ENCODE assay signal across 1 cellular context in the genomic region with DNA sequence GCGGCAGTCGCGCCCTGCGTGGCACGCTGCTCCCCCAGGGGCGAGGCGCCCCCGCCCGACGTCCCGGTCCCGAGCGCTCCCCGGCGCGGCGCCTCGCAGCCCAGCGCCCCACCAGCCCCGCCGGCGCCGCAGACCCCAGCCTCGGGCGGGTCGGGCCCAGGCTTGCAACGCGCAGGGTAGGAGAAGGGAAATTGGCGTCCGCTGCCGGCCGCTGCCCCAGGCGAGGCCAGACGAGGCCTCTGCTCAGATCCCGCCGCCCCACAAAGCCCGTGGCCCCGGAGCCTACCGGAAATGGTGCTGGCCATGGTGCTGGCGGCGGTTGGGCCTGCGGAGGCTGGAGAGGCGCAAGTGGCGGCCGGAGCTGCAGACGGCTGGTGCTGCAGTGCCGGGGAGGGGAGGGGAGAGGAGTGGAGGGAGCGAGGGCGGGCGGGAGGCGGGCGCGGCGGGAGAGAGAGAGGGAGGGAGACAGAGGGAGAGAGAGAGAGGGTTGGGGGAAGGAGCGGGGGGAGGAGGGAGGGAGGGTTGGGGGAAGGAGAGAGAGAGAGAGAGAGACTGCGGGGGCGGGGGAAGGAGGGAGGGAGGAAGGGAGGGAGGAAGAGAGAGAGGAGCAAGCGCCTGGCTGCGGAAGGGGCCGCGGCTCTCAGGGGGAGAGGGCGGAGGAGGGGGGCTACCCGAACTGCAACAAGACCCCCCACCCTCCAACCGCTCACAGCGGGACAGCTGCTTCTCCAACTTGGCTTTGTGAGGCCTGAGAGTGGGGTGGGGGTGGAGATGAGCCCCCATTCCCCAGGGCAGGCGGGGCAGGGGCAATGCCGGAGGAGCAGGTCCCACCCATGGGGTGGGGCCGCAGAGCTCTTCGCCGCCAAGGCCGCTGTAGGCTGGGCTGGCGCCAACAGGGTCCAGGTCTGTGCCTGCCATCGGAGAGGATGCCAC.
A peak's percentile ranks its signal among the peaks of the same experiment; 100 is the strongest.
TF ChIP-seq lines count a peak whose summit lies in the region.

A gene (minus strand): TSS at position 384 of the 933 bp plus-strand sequence. CDS start 79 bp downstream, at position 305.

TF ChIP-seq in K562, 482 proteins besides CTCF, POLR2A, EP300 and RAD21 (continued from another document):
- TF ChIP-seq, protein P1, sequence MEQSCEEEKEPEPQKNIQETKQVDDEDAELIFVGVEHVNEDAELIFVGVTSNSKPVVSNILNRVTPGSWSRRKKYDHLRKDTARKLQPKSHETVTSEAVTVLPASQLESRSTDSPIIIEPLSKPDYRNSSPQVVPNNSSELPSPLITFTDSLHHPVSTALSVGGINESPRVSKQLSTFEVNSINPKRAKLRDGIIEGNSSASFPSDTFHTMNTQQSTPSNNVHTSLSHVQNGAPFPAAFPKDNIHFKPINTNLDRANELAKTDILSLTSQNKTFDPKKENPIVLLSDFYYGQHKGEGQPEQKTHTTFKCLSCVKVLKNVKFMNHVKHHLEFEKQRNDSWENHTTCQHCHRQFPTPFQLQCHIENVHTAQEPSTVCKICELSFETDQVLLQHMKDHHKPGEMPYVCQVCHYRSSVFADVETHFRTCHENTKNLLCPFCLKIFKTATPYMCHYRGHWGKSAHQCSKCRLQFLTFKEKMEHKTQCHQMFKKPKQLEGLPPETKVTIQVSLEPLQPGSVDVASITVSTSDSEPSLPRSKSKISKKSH (CRISPR knock-in tag; IDR thresholded peaks at IDR 0.05): no peak
- TF ChIP-seq POLR2G (IDR thresholded peaks at IDR 0.05; ENCODE audit: low read depth, low read length) (peak; percentile 73), ZBED1 (IDR thresholded peaks at IDR 0.05) (no peak), ZSCAN29 (IDR thresholded peaks at IDR 0.05) (no peak), TAF15 (IDR thresholded peaks at IDR 0.05; ENCODE audit: low read depth, low read length) (no peak), HLTF (IDR thresholded peaks at IDR 0.05) (no peak), ZSCAN32 (CRISPR knock-in tag; IDR thresholded peaks at IDR 0.05) (no peak), ZNF232 (CRISPR knock-in tag; IDR thresholded peaks at IDR 0.05) (peak; percentile 73; the same call in 1 of the 2 replicates), PRPF4 (IDR thresholded peaks at IDR 0.05; ENCODE audit: insufficient read depth, low read depth, low read length, poor library complexity, severe bottlenecking) (no peak), PPARD (CRISPR knock-in tag; IDR thresholded peaks at IDR 0.05) (no peak), TEAD2 (tag; IDR thresholded peaks at IDR 0.05) (no peak), POLR2AphosphoS5 (IDR thresholded peaks at IDR 0.05; ENCODE audit: control insufficient read depth, insufficient read depth, low read depth, low read length) (peak; percentile 58; the same call in 1 of the 2 replicates), ZBTB8A (IDR thresholded peaks at IDR 0.05; ENCODE audit: partially characterized antibody) (no peak), NFIC (IDR thresholded peaks at IDR 0.05) (0 out of 2 replicates have a peak, but pooled peaks have one; percentile 44), FOS (IDR thresholded peaks at IDR 0.05; ENCODE audit: extremely low read depth, insufficient read length) (no peak), GATAD2A (IDR thresholded peaks at IDR 0.05) (no peak; the same call in 1 of the 2 replicates), SMAD4 (CRISPR knock-in tag; conservative IDR thresholded peaks at IDR 0.05) (peak; percentile 82), MCM7 (IDR thresholded peaks at IDR 0.05) (no peak), PHB (CRISPR knock-in tag; IDR thresholded peaks at IDR 0.05) (no peak), NR2F6 (CRISPR knock-in tag; IDR thresholded peaks at IDR 0.05) (no peak), ARID2 (IDR thresholded peaks at IDR 0.05) (no peak), EP400 (IDR thresholded peaks at IDR 0.05) (no peak; the same call in 1 of the 2 replicates), ZNF197 (CRISPR knock-in tag; IDR thresholded peaks at IDR 0.05; ENCODE audit: low read depth) (no peak), GABPB1 (CRISPR knock-in tag; IDR thresholded peaks at IDR 0.05) (peak; percentile 92)
- TF ChIP-seq, protein P2, sequence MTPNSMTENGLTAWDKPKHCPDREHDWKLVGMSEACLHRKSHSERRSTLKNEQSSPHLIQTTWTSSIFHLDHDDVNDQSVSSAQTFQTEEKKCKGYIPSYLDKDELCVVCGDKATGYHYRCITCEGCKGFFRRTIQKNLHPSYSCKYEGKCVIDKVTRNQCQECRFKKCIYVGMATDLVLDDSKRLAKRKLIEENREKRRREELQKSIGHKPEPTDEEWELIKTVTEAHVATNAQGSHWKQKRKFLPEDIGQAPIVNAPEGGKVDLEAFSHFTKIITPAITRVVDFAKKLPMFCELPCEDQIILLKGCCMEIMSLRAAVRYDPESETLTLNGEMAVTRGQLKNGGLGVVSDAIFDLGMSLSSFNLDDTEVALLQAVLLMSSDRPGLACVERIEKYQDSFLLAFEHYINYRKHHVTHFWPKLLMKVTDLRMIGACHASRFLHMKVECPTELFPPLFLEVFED (CRISPR knock-in tag; conservative IDR thresholded peaks at IDR 0.05): 0 out of 2 replicates have a peak, but pooled peaks have one; percentile 26
- TF ChIP-seq, protein P3, sequence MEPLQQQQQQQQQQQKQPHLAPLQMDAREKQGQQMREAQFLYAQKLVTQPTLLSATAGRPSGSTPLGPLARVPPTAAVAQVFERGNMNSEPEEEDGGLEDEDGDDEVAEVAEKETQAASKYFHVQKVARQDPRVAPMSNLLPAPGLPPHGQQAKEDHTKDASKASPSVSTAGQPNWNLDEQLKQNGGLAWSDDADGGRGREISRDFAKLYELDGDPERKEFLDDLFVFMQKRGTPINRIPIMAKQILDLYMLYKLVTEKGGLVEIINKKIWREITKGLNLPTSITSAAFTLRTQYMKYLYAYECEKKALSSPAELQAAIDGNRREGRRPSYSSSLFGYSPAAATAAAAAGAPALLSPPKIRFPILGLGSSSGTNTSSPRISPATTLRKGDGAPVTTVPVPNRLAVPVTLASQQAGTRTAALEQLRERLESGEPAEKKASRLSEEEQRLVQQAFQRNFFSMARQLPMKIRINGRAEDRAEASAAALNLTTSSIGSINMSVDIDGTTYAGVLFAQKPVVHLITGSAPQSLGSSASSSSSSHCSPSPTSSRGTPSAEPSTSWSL (CRISPR knock-in tag; IDR thresholded peaks at IDR 0.05; ENCODE audit: borderline replicate concordance): 0 out of 2 replicates have a peak, but pooled peaks have one; percentile 33
- TF ChIP-seq, protein P4, sequence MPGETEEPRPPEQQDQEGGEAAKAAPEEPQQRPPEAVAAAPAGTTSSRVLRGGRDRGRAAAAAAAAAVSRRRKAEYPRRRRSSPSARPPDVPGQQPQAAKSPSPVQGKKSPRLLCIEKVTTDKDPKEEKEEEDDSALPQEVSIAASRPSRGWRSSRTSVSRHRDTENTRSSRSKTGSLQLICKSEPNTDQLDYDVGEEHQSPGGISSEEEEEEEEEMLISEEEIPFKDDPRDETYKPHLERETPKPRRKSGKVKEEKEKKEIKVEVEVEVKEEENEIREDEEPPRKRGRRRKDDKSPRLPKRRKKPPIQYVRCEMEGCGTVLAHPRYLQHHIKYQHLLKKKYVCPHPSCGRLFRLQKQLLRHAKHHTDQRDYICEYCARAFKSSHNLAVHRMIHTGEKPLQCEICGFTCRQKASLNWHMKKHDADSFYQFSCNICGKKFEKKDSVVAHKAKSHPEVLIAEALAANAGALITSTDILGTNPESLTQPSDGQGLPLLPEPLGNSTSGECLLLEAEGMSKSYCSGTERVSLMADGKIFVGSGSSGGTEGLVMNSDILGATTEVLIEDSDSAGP (CRISPR knock-in tag; IDR thresholded peaks at IDR 0.05): no peak
